19 cellular contexts compared by ENCODE assay signal in the genomic region with DNA sequence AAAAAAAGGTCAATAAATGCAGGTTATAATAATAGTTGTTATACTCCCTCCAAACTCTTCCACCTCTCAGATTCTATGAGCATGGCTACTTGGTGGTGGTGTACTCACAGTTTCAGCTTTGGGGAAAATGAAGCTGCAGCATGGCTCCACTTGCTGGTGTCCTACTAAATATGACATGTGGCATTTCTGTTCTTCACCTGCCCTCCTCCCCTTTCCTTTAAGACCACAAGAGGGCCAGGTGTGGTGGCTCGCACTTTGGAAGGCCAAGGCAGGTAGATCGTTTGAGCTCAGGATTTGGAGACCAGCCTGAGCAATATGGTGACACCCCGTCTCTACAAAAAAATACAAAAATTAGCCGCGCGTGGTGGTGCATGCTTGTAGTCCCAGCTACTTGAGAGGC.
"Had no signal": no experiment of that assay in that cellular context is flagged by ENCODE, and none has a peak within 500 bp of the region (broad histone marks: within the 10 kb centered on the region; RNA-seq: fewer than 3 reads in every experiment).

No MANE protein-coding gene starts in this region.

- H3K27me3 ChIP-seq: brain microvascular endothelial cell, dorsolateral prefrontal cortex, left lung, spleen, upper lobe of right lung had no signal

- H3K27ac Mint-ChIP-seq: activated CD4-positive, alpha-beta memory T cell treated with anti-CD3 and anti-CD28 coated beads for 36 hours; activated T-helper 17 cell treated with anti-CD3 and anti-CD28 coated beads, Interleukin-2, amount 50 U/mL, for 72 hours; nephron; stimulated activated naive B cell treated with anti-CD40 and anti-IgM and Interleukin-4, amounts not matched to agents 10 μg/mL and 1 μg/mL and 100 μg/mL, for 72 hours had no signal

- H3K36me3 Mint-ChIP-seq: activated CD4-positive, alpha-beta memory T cell treated with anti-CD3 and anti-CD28 coated beads for 36 hours had no signal

- H3K9me3 ChIP-seq: left lung, spleen, thoracic aorta, upper lobe of right lung had no signal

- H3K27ac ChIP-seq: brain microvascular endothelial cell, dorsolateral prefrontal cortex, left lung, parathyroid adenoma, spleen, thoracic aorta, upper lobe of right lung had no signal

- ATAC-seq: activated T-helper 17 cell treated with anti-CD3 and anti-CD28 coated beads, Interleukin-2, amount 50 U/mL, for 72 hours; left lung; stimulated activated naive B cell treated with anti-CD40 and anti-IgM and Interleukin-4, amounts not matched to agents 10 μg/mL and 1 μg/mL and 100 μg/mL, for 72 hours; upper lobe of right lung had no signal

- DNase-seq: activated CD4-positive, alpha-beta memory T cell treated with anti-CD3 and anti-CD28 coated beads for 36 hours; activated CD4-positive, alpha-beta T cell treated with anti-CD3 and anti-CD28 coated beads for 1 hour; activated naive CD4-positive, alpha-beta T cell treated with anti-CD3 and anti-CD28 coated beads, Interleukin-2, amount 50 U/mL, for 16 hours; brain microvascular endothelial cell; central memory CD4-positive, alpha-beta T cell; dorsolateral prefrontal cortex; erythroblast; foreskin melanocyte; hypothalamus; left lung; midbrain; spleen; stimulated activated CD4-positive, alpha-beta T cell treated with anti-CD3 and anti-CD28 coated beads, Interleukin-4, amount 100 ng/mL, for 4 hours; stimulated activated naive B cell treated with anti-CD40 and anti-IgM and Interleukin-4, amounts not matched to agents 10 μg/mL and 1 μg/mL and 100 μg/mL, for 72 hours; upper lobe of right lung had no signal

- H3K4me1 Mint-ChIP-seq: activated T-helper 17 cell treated with anti-CD3 and anti-CD28 coated beads, Interleukin-2, amount 50 U/mL, for 72 hours; nephron had no signal

- H3K4me1 ChIP-seq: parathyroid adenoma, upper lobe of right lung had no signal

- H3K36me3 ChIP-seq: brain microvascular endothelial cell, left lung, spleen, thoracic aorta, upper lobe of right lung had no signal

- H3K4me3 ChIP-seq: dorsolateral prefrontal cortex, left lung, spleen, thoracic aorta, upper lobe of right lung had no signal

- H3K9me3 Mint-ChIP-seq: activated CD4-positive, alpha-beta memory T cell treated with anti-CD3 and anti-CD28 coated beads for 36 hours; activated T-helper 17 cell treated with anti-CD3 and anti-CD28 coated beads, Interleukin-2, amount 50 U/mL, for 72 hours; nephron; stimulated activated naive B cell treated with anti-CD40 and anti-IgM and Interleukin-4, amounts not matched to agents 10 μg/mL and 1 μg/mL and 100 μg/mL, for 72 hours had no signal

- H3K27me3 Mint-ChIP-seq: activated CD4-positive, alpha-beta memory T cell treated with anti-CD3 and anti-CD28 coated beads for 36 hours; activated T-helper 17 cell treated with anti-CD3 and anti-CD28 coated beads, Interleukin-2, amount 50 U/mL, for 72 hours; stimulated activated naive B cell treated with anti-CD40 and anti-IgM and Interleukin-4, amounts not matched to agents 10 μg/mL and 1 μg/mL and 100 μg/mL, for 72 hours had no signal

- H3K4me3 Mint-ChIP-seq: activated CD4-positive, alpha-beta memory T cell treated with anti-CD3 and anti-CD28 coated beads for 36 hours; activated T-helper 17 cell treated with anti-CD3 and anti-CD28 coated beads, Interleukin-2, amount 50 U/mL, for 72 hours; nephron; stimulated activated naive B cell treated with anti-CD40 and anti-IgM and Interleukin-4, amounts not matched to agents 10 μg/mL and 1 μg/mL and 100 μg/mL, for 72 hours had no signal
